Comparison of ENCODE assay signal across 8 cellular contexts in genomic region chr19:35742121-35742724, GRCh38. TPM values are rescaled to one million over a fixed set of nuclear protein-coding genes. Genes with fewer than 3 reads are reported as not detected.
DNase-seq lines count a peak whose midpoint lies in the region; ATAC-seq and TF ChIP-seq lines count a peak whose summit lies in the region.

IGFLR1 (minus strand) TSS chr19:35742452; CDS start chr19:35741180, 1,272 bp downstream.

- WGBS in gastroesophageal sphincter (ENCODE audit: low coverage in 1 of 2), 2 donors = 65 to 79% methylated on average over 2 to 6 of the region's 9 CpGs

- H3K4me1 ChIP-seq in left ventricle myocardium inferior = peaks cover 54% of the 10 kb centered on the region
- peaks cover 0 to 63% (median 24%) of the 10 kb centered on the region in 3 donors for H3K4me1 ChIP-seq in gastroesophageal sphincter

- no peak for TF ChIP-seq POLR2A in gastroesophageal sphincter (IDR thresholded peaks at IDR 0.05)

- H3K27ac ChIP-seq in left ventricle myocardium inferior (replicated peaks) (peak within 1 kb of the TSS; percentile 89), gastroesophageal sphincter (peak within 1 kb of the TSS; percentile 54 to 91 (median 87))

- DNase-seq in left ventricle myocardium inferior (no peak), left ventricle myocardium superior (no peak), NCI-H1092 treated with DMSO at 0.1 percent for 48 hours (lab: John Stamatoyannopoulos, UW) (no peak), NCI-H446 treated with DMSO at 0.1 percent for 48 hours (lab: John Stamatoyannopoulos, UW) (no peak), SW 1271 (lab: John Stamatoyannopoulos, UW) (no peak)
- peak; percentile 74 to 81 for DNase-seq in activated CD4-positive, alpha-beta T cell treated with anti-CD3 and anti-CD28 coated beads, Interleukin-2, amount 50 U/mL, for 48 hours
- peak; percentile 59 to 79 (median 65) for DNase-seq in stimulated activated CD4-positive, alpha-beta T cell treated with anti-CD3 and anti-CD28 coated beads, Interleukin-12 subunit alpha, Interleukin-12 subunit beta, amount 100 ng/mL, for 48 hours (ENCODE audit: low read depth in 2 of 3, low spot score in 1 of 3)

- peaks cover 31% of the 10 kb centered on the region for H3K36me3 ChIP-seq in left ventricle myocardium inferior
- H3K36me3 ChIP-seq in gastroesophageal sphincter = peaks cover 0 to 40% of the 10 kb centered on the region in 2 donors

- ATAC-seq in left ventricle myocardium superior (no peak), gastroesophageal sphincter (no peak)

- H3K4me3 ChIP-seq in left ventricle myocardium inferior (peak within 1 kb of the TSS; percentile 82), gastroesophageal sphincter (peak within 1 kb of the TSS in 1 of 2 donors; percentile 60)

- intact Hi-C loops in left ventricle myocardium inferior (cut with micrococcal nuclease) (no loop called here), left ventricle myocardium superior (cut with micrococcal nuclease) (no loop called here)

- TF ChIP-seq CTCF in left ventricle myocardium inferior (IDR thresholded peaks at IDR 0.05; ENCODE audit: borderline replicate concordance) = no peak
- TF ChIP-seq CTCF in gastroesophageal sphincter (IDR thresholded peaks at IDR 0.05) = no peak

- H3K9me3 ChIP-seq in left ventricle myocardium inferior (replicated peaks) (no peaks in the 10 kb centered on the region), gastroesophageal sphincter (no peaks in the 10 kb centered on the region)

- no peak for TF ChIP-seq EP300 in gastroesophageal sphincter (IDR thresholded peaks at IDR 0.05)

- H3K27me3 ChIP-seq in left ventricle myocardium inferior (ENCODE audit: low read depth) = no peaks in the 10 kb centered on the region
- no peaks in the 10 kb centered on the region for H3K27me3 ChIP-seq in gastroesophageal sphincter

RNA-seq across cellular contexts. Expression of gene IGFLR1, which starts in this region (rescaled TPM):
- 4.9 TPM for total RNA-seq in left ventricle myocardium inferior
- total RNA-seq in left ventricle myocardium superior = 3.2 TPM
- total RNA-seq in gastroesophageal sphincter = 10 to 100 TPM in 1 of 4 donors, 1 to 10 TPM in 3; 4.6 to 14.3 (median 6.7) TPM

Comparison
In these comparisons a context has a peak if more than half of its experiments do, and no peak if none do; other contexts are left out.
1. DNase-seq: peak in activated CD4-positive, alpha-beta T cell treated with anti-CD3 and anti-CD28 coated beads, Interleukin-2, amount 50 U/mL, for 48 hours (2 of 2) and stimulated activated CD4-positive, alpha-beta T cell treated with anti-CD3 and anti-CD28 coated beads, Interleukin-12 subunit alpha, Interleukin-12 subunit beta, amount 100 ng/mL, for 48 hours (3 of 3); none in left ventricle myocardium inferior (single experiment), left ventricle myocardium superior (single experiment), NCI-H1092 treated with DMSO at 0.1 percent for 48 hours (single experiment), NCI-H446 treated with DMSO at 0.1 percent for 48 hours (single experiment) and SW 1271 (0 of 2).